Comparison of ENCODE assay signal across 8 cellular contexts in genomic region chr13:70960841-70961443, GRCh38.
A peak's percentile ranks its signal among the peaks of the same experiment; 100 is the strongest.
DNase-seq lines count a peak whose midpoint lies in the region; ATAC-seq and TF ChIP-seq lines count a peak whose summit lies in the region.

No MANE protein-coding gene starts in this region.

- no peaks in the 10 kb centered on the region for H3K36me3 Mint-ChIP-seq in glutamatergic neuron (ENCODE audit: unreplicated experiment)

- no peak overlapping the region for H3K27ac ChIP-seq in vagina

- H3K4me3 ChIP-seq in vagina: no peak overlapping the region

- H3K27ac Mint-ChIP-seq in glutamatergic neuron (ENCODE audit: unreplicated experiment): no peak overlapping the region

- H3K9me3 Mint-ChIP-seq in glutamatergic neuron (ENCODE audit: unreplicated experiment): peaks cover 3% of the 10 kb centered on the region

- DNase-seq in HS-5 (ENCODE audit: low read depth) (peak; percentile 3), glutamatergic neuron (no peak), vagina (ENCODE audit: extremely low spot score in 2 of 2) (no peak)
- DNase-seq in stimulated activated CD4-positive, alpha-beta T cell treated with anti-CD3 and anti-CD28 coated beads, Interleukin-2, amount 100 ng/mL, for 48 hours: no peak

- H3K9me3 ChIP-seq in vagina: no peaks in the 10 kb centered on the region

- no peaks in the 10 kb centered on the region for H3K27me3 ChIP-seq in vagina

- no peaks in the 10 kb centered on the region for H3K4me1 ChIP-seq in vagina

- ATAC-seq in SK-N-SH treated with all-trans-retinoic acid at 6 μM for 48 hours (peak; percentile 46; the same call in 1 of the 3 replicates), HG03571 (IDR thresholded peaks at IDR 0.05; ENCODE audit: unreplicated experiment) (no peak), HG03442 (IDR thresholded peaks at IDR 0.05; ENCODE audit: unreplicated experiment) (no peak)

- TF ChIP-seq CTCF in GM12873 (IDR thresholded peaks at IDR 0.05; ENCODE audit: insufficient read depth, low read depth, low read length, missing control alignments) (peak; percentile 42), glutamatergic neuron (IDR thresholded peaks at IDR 0.05; ENCODE audit: partially characterized antibody, unreplicated experiment) (peak; percentile 70), vagina (IDR thresholded peaks at IDR 0.05) (peak in 1 of 3 experiments; percentile 31)

- intact Hi-C loops in vagina (cut with DNase I): no loop called here

- no peaks in the 10 kb centered on the region for H3K36me3 ChIP-seq in vagina

- H3K27me3 Mint-ChIP-seq in glutamatergic neuron (ENCODE audit: unreplicated experiment): peaks cover 2% of the 10 kb centered on the region

- peaks cover 33% of the 10 kb centered on the region for H3K4me1 Mint-ChIP-seq in glutamatergic neuron (ENCODE audit: low read depth, unreplicated experiment)

- no peak overlapping the region for H3K4me3 Mint-ChIP-seq in glutamatergic neuron (ENCODE audit: unreplicated experiment)

- TF ChIP-seq POLR2A in vagina (IDR thresholded peaks at IDR 0.05): no peak

TF ChIP-seq in SK-N-SH treated with all-trans-retinoic acid at 6 μM for 48 hours, 23 proteins besides CTCF, POLR2A, EP300 and RAD21:
- no peak for TF ChIP-seq OSR1 (CRISPR knock-in tag; IDR thresholded peaks at IDR 0.05)
- no peak for TF ChIP-seq RARB (CRISPR knock-in tag; IDR thresholded peaks at IDR 0.05)
- TF ChIP-seq CSDC2 (CRISPR knock-in tag; IDR thresholded peaks at IDR 0.05): no peak
- TF ChIP-seq, protein P1, sequence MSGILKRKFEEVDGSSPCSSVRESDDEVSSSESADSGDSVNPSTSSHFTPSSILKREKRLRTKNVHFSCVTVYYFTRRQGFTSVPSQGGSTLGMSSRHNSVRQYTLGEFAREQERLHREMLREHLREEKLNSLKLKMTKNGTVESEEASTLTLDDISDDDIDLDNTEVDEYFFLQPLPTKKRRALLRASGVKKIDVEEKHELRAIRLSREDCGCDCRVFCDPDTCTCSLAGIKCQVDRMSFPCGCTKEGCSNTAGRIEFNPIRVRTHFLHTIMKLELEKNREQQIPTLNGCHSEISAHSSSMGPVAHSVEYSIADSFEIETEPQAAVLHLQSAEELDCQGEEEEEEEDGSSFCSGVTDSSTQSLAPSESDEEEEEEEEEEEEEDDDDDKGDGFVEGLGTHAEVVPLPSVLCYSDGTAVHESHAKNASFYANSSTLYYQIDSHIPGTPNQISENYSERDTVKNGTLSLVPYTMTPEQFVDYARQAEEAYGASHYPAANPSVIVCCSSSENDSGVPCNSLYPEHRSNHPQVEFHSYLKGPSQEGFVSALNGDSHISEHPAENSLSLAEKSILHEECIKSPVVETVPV (CRISPR knock-in tag; IDR thresholded peaks at IDR 0.05): no peak
- no peak for TF ChIP-seq ISL1 (CRISPR knock-in tag; IDR thresholded peaks at IDR 0.05)
- no peak for TF ChIP-seq ZNF565 (CRISPR knock-in tag; conservative IDR thresholded peaks at IDR 0.05; ENCODE audit: low read depth)
- no peak for TF ChIP-seq ESRRG (CRISPR knock-in tag; IDR thresholded peaks at IDR 0.05)
- no peak for TF ChIP-seq TOX (CRISPR knock-in tag; IDR thresholded peaks at IDR 0.05; ENCODE audit: borderline replicate concordance)
- TF ChIP-seq TCF4 (CRISPR knock-in tag; IDR thresholded peaks at IDR 0.05; ENCODE audit: borderline replicate concordance): no peak
